In the genomic region with DNA sequence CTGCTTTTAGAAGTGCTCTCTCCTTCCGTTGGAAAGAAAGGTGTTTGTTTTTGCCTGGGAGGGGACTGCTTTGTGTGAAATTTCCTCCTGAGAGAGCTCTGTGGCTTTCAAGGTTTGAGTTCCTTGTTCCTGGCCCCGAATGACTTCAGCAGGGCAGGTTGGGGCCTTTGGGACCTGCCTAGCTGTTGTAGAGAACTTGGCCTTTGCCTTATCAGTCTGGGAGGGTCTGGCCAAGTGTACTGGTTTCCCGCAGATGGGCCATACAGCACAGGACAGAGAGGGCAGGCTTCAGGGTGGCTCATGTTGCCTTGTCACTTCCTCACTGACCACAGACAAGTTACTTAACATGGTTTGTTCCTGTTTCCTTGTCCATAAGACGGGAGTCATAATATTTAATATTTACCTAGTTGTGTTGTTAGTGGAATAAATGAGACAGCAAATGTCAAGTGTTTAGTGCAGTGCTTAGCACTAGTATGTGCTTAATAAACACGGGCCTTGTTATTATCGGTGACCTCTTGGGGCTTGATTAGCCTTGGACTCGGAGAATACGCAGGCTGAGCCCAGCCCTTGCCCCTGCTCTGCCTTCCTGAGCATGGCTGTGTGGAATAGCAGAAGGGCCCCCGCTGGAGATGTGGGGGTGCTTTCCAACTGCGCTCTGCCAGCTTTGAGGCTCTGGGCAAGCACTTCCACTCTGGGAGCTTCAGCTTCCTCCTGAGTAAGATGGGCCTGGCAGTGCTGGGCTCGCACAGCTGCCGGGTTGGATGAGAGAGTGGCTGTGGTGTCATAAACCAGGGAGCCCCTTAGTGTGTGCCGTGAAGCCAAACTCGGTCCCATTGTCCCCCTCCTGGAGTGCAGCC, we compare ENCODE assay signal across 11 cellular contexts. TPM values are rescaled to one million over a fixed set of nuclear protein-coding genes. Genes with fewer than 3 reads are reported as not detected.
A peak's percentile ranks its signal among the peaks of the same experiment; 100 is the strongest.
DNase-seq lines count a peak whose midpoint lies in the region; ATAC-seq, FAIRE-seq and TF ChIP-seq lines count a peak whose summit lies in the region.
"Had no signal": no experiment of that assay in that cellular context is flagged by ENCODE, and none has a peak within 500 bp of the region (broad histone marks: within the 10 kb centered on the region; RNA-seq: fewer than 3 reads in every experiment).

No MANE protein-coding gene starts in this region.

- DNase-seq in CD4-positive, alpha-beta T cell = no peak
- DNase-seq in Peyer's patch (peak in 2 of 3 donors; percentile 82 to 87), globus pallidus (ENCODE audit: low spot score) (peak; percentile 55), pancreas (peak in 5 of 6 donors; percentile 57 to 77 (median 68)), NCI-H1092 (lab: John Stamatoyannopoulos, UW) (no peak), DMS114 treated with DMSO at 0.1 percent for 48 hours (lab: John Stamatoyannopoulos, UW; ENCODE audit: unreplicated experiment) (no peak)
- DNase-seq: stimulated activated naive CD4-positive, alpha-beta T cell had no signal

- WGBS in pancreas, 2 donors = 34 to 35% methylated on average over 14 of the region's 14 CpGs

- peaks cover 72% of the 10 kb centered on the region for H3K36me3 Mint-ChIP-seq in CD4-positive, alpha-beta T cell (ENCODE audit: low read depth)
- H3K36me3 Mint-ChIP-seq in activated T-helper 17 cell treated with anti-CD3 and anti-CD28 coated beads, Interleukin-2, amount 50 U/mL, for 72 hours (ENCODE audit: low read depth) = peaks cover 36% of the 10 kb centered on the region

- peak; percentile 60 to 84 for TF ChIP-seq POLR2A in Peyer's patch (IDR thresholded peaks at IDR 0.05)

- no peak for FAIRE-seq in pancreas (lab: Jason Lieb, UNC)

- CTCF ChIA-PET in CD4-positive, alpha-beta T cell (lab: Charles Lee) = interaction anchor here (1.7 kb wide), 1 partner anchor 13 kb away, joined by 4 read pairs; no protein-coding TSS in a partner anchor

- peaks cover 0 to 54% (median 0%) of the 10 kb centered on the region in 3 donors for H3K36me3 ChIP-seq in Peyer's patch
- peaks cover 0 to 11% (median 6%) of the 10 kb centered on the region in 3 donors for H3K36me3 ChIP-seq in pancreas

- H3K27me3 ChIP-seq in CD4-positive, alpha-beta T cell (ENCODE audit: control insufficient read depth, insufficient read depth, low read length) = no peaks in the 10 kb centered on the region
- H3K27me3 ChIP-seq in Peyer's patch = no peaks in the 10 kb centered on the region
- H3K27me3 ChIP-seq in pancreas = no peaks in the 10 kb centered on the region

- H3K27ac ChIP-seq in CD4-positive, alpha-beta T cell (ENCODE audit: low read depth, low read length) = no peak overlapping the region
- H3K27ac ChIP-seq in Peyer's patch (peak overlapping the region; percentile 31 to 96 (median 91)), pancreas (peak overlapping the region; percentile 67 to 96 (median 90))

- ATAC-seq in CD4-positive, alpha-beta T cell (ENCODE audit: poor library complexity) = peak; percentile 38
- ATAC-seq in pancreas (peak; percentile 14 to 64 (median 46)), HG03045 (IDR thresholded peaks at IDR 0.05; ENCODE audit: unreplicated experiment) (no peak)
- no peak for ATAC-seq in activated T-helper 17 cell treated with anti-CD3 and anti-CD28 coated beads, Interleukin-2, amount 50 U/mL, for 72 hours (replicated peaks)

- no peak overlapping the region for H3K4me3 Mint-ChIP-seq in CD4-positive, alpha-beta T cell
- no peak overlapping the region for H3K4me3 Mint-ChIP-seq in activated T-helper 17 cell treated with anti-CD3 and anti-CD28 coated beads, Interleukin-2, amount 50 U/mL, for 72 hours

- peaks cover 6% of the 10 kb centered on the region for H3K4me1 Mint-ChIP-seq in CD4-positive, alpha-beta T cell (ENCODE audit: low read depth)
- peaks cover 7% of the 10 kb centered on the region for H3K4me1 Mint-ChIP-seq in activated T-helper 17 cell treated with anti-CD3 and anti-CD28 coated beads, Interleukin-2, amount 50 U/mL, for 72 hours

- peak overlapping the region; percentile 59 for H3K27ac Mint-ChIP-seq in CD4-positive, alpha-beta T cell
- no peak overlapping the region for H3K27ac Mint-ChIP-seq in activated T-helper 17 cell treated with anti-CD3 and anti-CD28 coated beads, Interleukin-2, amount 50 U/mL, for 72 hours

- intact Hi-C loops in CD4-positive, alpha-beta T cell (cut with DNase I, micrococcal nuclease) = no loop called here
- intact Hi-C loops in pancreas (cut with DNase I) = no loop called here

- no peak overlapping the region for H3K4me3 ChIP-seq in Peyer's patch
- no peak overlapping the region for H3K4me3 ChIP-seq in pancreas

- H3K9me3 ChIP-seq in CD4-positive, alpha-beta T cell (ENCODE audit: control insufficient read depth, low read length) = no peaks in the 10 kb centered on the region
- H3K9me3 ChIP-seq in Peyer's patch (no peaks in the 10 kb centered on the region), pancreas (no peaks in the 10 kb centered on the region)

- no peaks in the 10 kb centered on the region for H3K9me3 Mint-ChIP-seq in CD4-positive, alpha-beta T cell
- no peaks in the 10 kb centered on the region for H3K9me3 Mint-ChIP-seq in activated T-helper 17 cell treated with anti-CD3 and anti-CD28 coated beads, Interleukin-2, amount 50 U/mL, for 72 hours

- no peak for TF ChIP-seq CTCF in CD4-positive, alpha-beta T cell (IDR thresholded peaks at IDR 0.05)
- TF ChIP-seq CTCF in Peyer's patch (IDR thresholded peaks at IDR 0.05) (no peak), pancreas (IDR thresholded peaks at IDR 0.05) (no peak)

- no peaks in the 10 kb centered on the region for H3K27me3 Mint-ChIP-seq in CD4-positive, alpha-beta T cell
- no peaks in the 10 kb centered on the region for H3K27me3 Mint-ChIP-seq in activated T-helper 17 cell treated with anti-CD3 and anti-CD28 coated beads, Interleukin-2, amount 50 U/mL, for 72 hours

- H3K4me1 ChIP-seq in Peyer's patch (peaks cover 0 to 67% (median 15%) of the 10 kb centered on the region in 4 donors), pancreas (peaks cover 49 to 59% (median 56%) of the 10 kb centered on the region in 3 donors)

- POLR2A ChIA-PET in CD4-positive, alpha-beta T cell (lab: Charles Lee) = interaction anchor here (0.9 to 2.0 kb wide), 2 partner anchors 11 to 13 kb away, joined by 4 to 8 read pairs; a partner anchor contains a TSS

RNA-seq across cellular contexts. Expression of a gene that starts 6.6 kb away (rescaled TPM):
- not detected for total RNA-seq in CD4-positive, alpha-beta T cell
- total RNA-seq in Peyer's patch = 100 to 1,000 TPM in 3 of 4 donors, 10 to 100 TPM in 1; 27.2 to 666 (median 549) TPM
- total RNA-seq in pancreas = 10 to 100 TPM; 32.5 to 89.3 (median 53.8) TPM
- polyA plus RNA-seq in pancreas = 10 to 100 TPM; 69.8 to 70.6 TPM
- total RNA-seq in activated T-helper 17 cell treated with anti-CD3 and anti-CD28 coated beads, Interleukin-2, amount 50 U/mL, for 72 hours = not detected
- total RNA-seq: G401, M059J had no signal

RNA-seq across cellular contexts. Expression of a gene that starts 11.5 kb away (rescaled TPM):
- total RNA-seq in CD4-positive, alpha-beta T cell = 100 to 1,000 TPM; 114 to 124 TPM
- 10 to 100 TPM; 41.5 to 89.4 (median 70.0) TPM for total RNA-seq in Peyer's patch
- 10 to 100 TPM; 31.5 to 40.7 (median 37.6) TPM for total RNA-seq in pancreas
- polyA plus RNA-seq in pancreas = 10 to 100 TPM; 56.0 to 71.7 TPM
- total RNA-seq in activated T-helper 17 cell treated with anti-CD3 and anti-CD28 coated beads, Interleukin-2, amount 50 U/mL, for 72 hours = 10 to 100 TPM; 49.7 to 50.2 TPM

RNA-seq across cellular contexts. Expression of a gene that starts 20.8 kb away (rescaled TPM):
- 1 to 10 TPM; 4.3 to 5.8 TPM for total RNA-seq in CD4-positive, alpha-beta T cell
- 10 to 100 TPM; 30.5 to 71.4 (median 41.8) TPM for total RNA-seq in Peyer's patch
- 10 to 100 TPM; 25.7 to 64.2 (median 37.0) TPM for total RNA-seq in pancreas
- polyA plus RNA-seq in pancreas = 10 to 100 TPM; 27.4 to 30.7 TPM
- total RNA-seq in activated T-helper 17 cell treated with anti-CD3 and anti-CD28 coated beads, Interleukin-2, amount 50 U/mL, for 72 hours = 10 to 100 TPM; 48.6 to 98.3 TPM

RNA-seq across cellular contexts. Expression of a gene that starts 20.9 kb away (rescaled TPM):
- under 1 TPM; 0.33 to 0.56 TPM for total RNA-seq in CD4-positive, alpha-beta T cell
- total RNA-seq in Peyer's patch (10 to 100 TPM in 3 of 4 donors, not detected in 1; 26.1 to 31.3 (median 28.2) TPM), pancreas (1 to 10 TPM in 2 of 6 donors, under 1 TPM in 4; 0.14 to 3.1 (median 0.79) TPM)
- 1 to 10 TPM; 1.9 to 2.7 TPM for polyA plus RNA-seq in pancreas
- 1 to 10 TPM; 1.1 TPM for total RNA-seq in activated T-helper 17 cell treated with anti-CD3 and anti-CD28 coated beads, Interleukin-2, amount 50 U/mL, for 72 hours
- total RNA-seq: G401 had no signal

RNA-seq across cellular contexts. Expression of a gene that starts 34.3 kb away (rescaled TPM):
- total RNA-seq in CD4-positive, alpha-beta T cell = 10 to 100 TPM; 19.0 to 19.2 TPM
- total RNA-seq in Peyer's patch (100 to 1,000 TPM in 2 of 4 donors, 10 to 100 TPM in 2; 20.6 to 207 (median 102) TPM), pancreas (10 to 100 TPM; 37.7 to 54.3 (median 49.7) TPM)
- polyA plus RNA-seq in pancreas = 10 to 100 TPM; 50.2 to 90.9 TPM
- total RNA-seq in activated T-helper 17 cell treated with anti-CD3 and anti-CD28 coated beads, Interleukin-2, amount 50 U/mL, for 72 hours = 100 to 1,000 TPM in 1 of 2 donors, 10 to 100 TPM in 1; 75.3 to 107 TPM

Comparison
In these comparisons a context has a peak if more than half of its experiments do, and no peak if none do; other contexts are left out.
1. ATAC-seq: peak in CD4-positive, alpha-beta T cell (single experiment) and pancreas (4 of 4); none in activated T-helper 17 cell treated with anti-CD3 and anti-CD28 coated beads, Interleukin-2, amount 50 U/mL, for 72 hours (single experiment) and HG03045 (single experiment).
2. DNase-seq: peak in Peyer's patch (2 of 3), globus pallidus (single experiment) and pancreas (5 of 6); none in CD4-positive, alpha-beta T cell (0 of 10), NCI-H1092 (single experiment) and DMS114 treated with DMSO at 0.1 percent for 48 hours (single experiment).
3. RNA of a gene that starts 6.6 kb away (total RNA-seq): 27.2 to 666 TPM in Peyer's patch and 32.5 to 89.3 TPM in pancreas; not detected in activated T-helper 17 cell treated with anti-CD3 and anti-CD28 coated beads, Interleukin-2, amount 50 U/mL, for 72 hours and not detected in CD4-positive, alpha-beta T cell; every median in the first group is over 10 times any median in the second.